8 cellular contexts compared by ENCODE assay signal in genomic region chr3:47162695-47163022, GRCh38. TPM values are rescaled to one million over a fixed set of nuclear protein-coding genes. Genes with fewer than 3 reads are reported as not detected.
A peak's percentile ranks its signal among the peaks of the same experiment; 100 is the strongest.
DNase-seq lines count a peak whose midpoint lies in the region; TF ChIP-seq lines count a peak whose summit lies in the region.

No MANE protein-coding gene starts in this region.

- TF ChIP-seq CTCF in A673 (conservative IDR thresholded peaks at IDR 0.05; ENCODE audit: low read depth, low read length) (no peak), HEK293 (tag by site-specific recombination; IDR thresholded peaks at IDR 0.05) (no peak), adrenal gland (IDR thresholded peaks at IDR 0.05) (no peak), kidney epithelial cell (IDR thresholded peaks at IDR 0.05; ENCODE audit: insufficient read depth, low read length, poor library complexity, severe bottlenecking) (no peak), tibial artery (IDR thresholded peaks at IDR 0.05) (no peak)

- POLR2A ChIA-PET in A673 (lab: Charles Lee; ENCODE audit: low non-redundant PET): no interaction called here
- POLR2A ChIA-PET in HEK293 (lab: Yijun Ruan, JAX): no interaction called here

- DNase-seq in A673 (ENCODE audit: low spot score) (no peak), adrenal gland (no peak), kidney epithelial cell (ENCODE audit: low read depth) (no peak), tibial artery (no peak), COLO829 (ENCODE audit: low spot score) (no peak), globus pallidus (ENCODE audit: low spot score) (no peak), NCI-H1930 (lab: John Stamatoyannopoulos, UW) (no peak)

- no peak for TF ChIP-seq POLR2A in adrenal gland (IDR thresholded peaks at IDR 0.05)

- CTCF ChIA-PET in A673 (lab: Charles Lee) (no interaction called here), HEK293 (lab: Yijun Ruan, JAX) (no interaction called here)

- peaks cover 4% of the 10 kb centered on the region for H3K4me1 ChIP-seq in A673 (ENCODE audit: insufficient read depth, low read length, poor library complexity, severe bottlenecking)
- no peaks in the 10 kb centered on the region for H3K4me1 ChIP-seq in HEK293 (ENCODE audit: control insufficient read depth, insufficient read depth, low read length)
- peaks cover 16 to 61% of the 10 kb centered on the region in 2 donors for H3K4me1 ChIP-seq in adrenal gland (replicated peaks in 1 of 2)
- H3K4me1 ChIP-seq in tibial artery: peaks cover 0 to 66% (median 45%) of the 10 kb centered on the region in 4 donors

- TSS peak; percentile 55 for BruUV-seq in A673 (replicated peaks; lab: Mats Ljungman, UMichigan)

- intact Hi-C loops in A673 (cut with micrococcal nuclease; ENCODE audit: unreplicated experiment) (no loop called here), adrenal gland (cut with DNase I) (no loop called here), tibial artery (cut with DNase I; ENCODE audit: low total_unique reads) (no loop called here)

- H3K27me3 ChIP-seq in A673 (replicated peaks; ENCODE audit: insufficient read depth, low read depth, low read length, poor library complexity) (no peaks in the 10 kb centered on the region), adrenal gland (no peaks in the 10 kb centered on the region), kidney epithelial cell (ENCODE audit: control insufficient read depth, insufficient read depth, low read length) (no peaks in the 10 kb centered on the region), tibial artery (no peaks in the 10 kb centered on the region)

- no peaks in the 10 kb centered on the region for H3K36me3 ChIP-seq in A673 (ENCODE audit: insufficient read depth, low read length, poor library complexity, severe bottlenecking)
- H3K36me3 ChIP-seq in HEK293 (ENCODE audit: control insufficient read depth in 2 of 2, insufficient read depth in 1 of 2, low read length in 2 of 2): peaks cover 0 to 4% of the 10 kb centered on the region in 2 experiments; a peak in 1 of 3 replicates
- H3K36me3 ChIP-seq in adrenal gland (replicated peaks in 1 of 2): no peaks in the 10 kb centered on the region
- H3K36me3 ChIP-seq in kidney epithelial cell (ENCODE audit: control insufficient read depth, insufficient read depth, low read length): no peaks in the 10 kb centered on the region
- H3K36me3 ChIP-seq in tibial artery: no peaks in the 10 kb centered on the region

- H3K4me3 ChIP-seq in A673 (ENCODE audit: low read depth, low read length, poor library complexity, severe bottlenecking) (peak overlapping the region; percentile 86), HEK293 (ENCODE audit: low read depth, low read length) (peak overlapping the region; percentile 85), adrenal gland (peak overlapping the region; percentile 73 to 99 (median 96)), kidney epithelial cell (ENCODE audit: low read depth, low read length) (peak overlapping the region; percentile 98), tibial artery (peak overlapping the region; percentile 96 to 97)

- 0 to 3% (median 2%) methylated on average over 5 to 6 of the region's 6 CpGs for WGBS in adrenal gland, 4 donors

- peak overlapping the region; percentile 91 for H3K27ac ChIP-seq in A673 (ENCODE audit: low read depth, low read length, poor library complexity, severe bottlenecking)
- 0 out of 2 replicates have a peak overlapping the region, but pooled peaks have one; percentile 95 for H3K27ac ChIP-seq in HEK293 (ENCODE audit: extremely low read depth, low read depth, low read length)
- peak overlapping the region; percentile 95 to 98 (median 97) for H3K27ac ChIP-seq in adrenal gland
- H3K27ac ChIP-seq in tibial artery: peak overlapping the region; percentile 96 to 97

- no peaks in the 10 kb centered on the region for H3K9me3 ChIP-seq in A673 (ENCODE audit: low read depth, low read length, poor library complexity, severe bottlenecking)
- H3K9me3 ChIP-seq in HEK293 (ENCODE audit: control insufficient read depth, insufficient read depth, low read depth, low read length): no peaks in the 10 kb centered on the region
- H3K9me3 ChIP-seq in adrenal gland (replicated peaks in 1 of 3): no peaks in the 10 kb centered on the region
- no peaks in the 10 kb centered on the region for H3K9me3 ChIP-seq in tibial artery

TF ChIP-seq in HEK293, 187 proteins besides CTCF, POLR2A, EP300 and RAD21 (continues in another document):
- TF ChIP-seq OVOL3 (tag by site-specific recombination; IDR thresholded peaks at IDR 0.05) (no peak), ZNF404 (tag by site-specific recombination; IDR thresholded peaks at IDR 0.05) (no peak), ZNF324 (tag by site-specific recombination; IDR thresholded peaks at IDR 0.05) (no peak), ZNF624 (tag by site-specific recombination; IDR thresholded peaks at IDR 0.05) (no peak), ZNF391 (tag by site-specific recombination; IDR thresholded peaks at IDR 0.05; ENCODE audit: borderline replicate concordance, low read depth) (no peak), ZNF549 (tag by site-specific recombination; IDR thresholded peaks at IDR 0.05) (no peak), ZNF155 (tag by site-specific recombination; IDR thresholded peaks at IDR 0.05) (no peak), ZNF830 (tag by site-specific recombination; IDR thresholded peaks at IDR 0.05; ENCODE audit: low read depth) (no peak), ZNF23 (tag by site-specific recombination; IDR thresholded peaks at IDR 0.05; ENCODE audit: borderline replicate concordance) (no peak), ZNF121 (tag by site-specific recombination; IDR thresholded peaks at IDR 0.05) (no peak)
- TF ChIP-seq, protein P1, sequence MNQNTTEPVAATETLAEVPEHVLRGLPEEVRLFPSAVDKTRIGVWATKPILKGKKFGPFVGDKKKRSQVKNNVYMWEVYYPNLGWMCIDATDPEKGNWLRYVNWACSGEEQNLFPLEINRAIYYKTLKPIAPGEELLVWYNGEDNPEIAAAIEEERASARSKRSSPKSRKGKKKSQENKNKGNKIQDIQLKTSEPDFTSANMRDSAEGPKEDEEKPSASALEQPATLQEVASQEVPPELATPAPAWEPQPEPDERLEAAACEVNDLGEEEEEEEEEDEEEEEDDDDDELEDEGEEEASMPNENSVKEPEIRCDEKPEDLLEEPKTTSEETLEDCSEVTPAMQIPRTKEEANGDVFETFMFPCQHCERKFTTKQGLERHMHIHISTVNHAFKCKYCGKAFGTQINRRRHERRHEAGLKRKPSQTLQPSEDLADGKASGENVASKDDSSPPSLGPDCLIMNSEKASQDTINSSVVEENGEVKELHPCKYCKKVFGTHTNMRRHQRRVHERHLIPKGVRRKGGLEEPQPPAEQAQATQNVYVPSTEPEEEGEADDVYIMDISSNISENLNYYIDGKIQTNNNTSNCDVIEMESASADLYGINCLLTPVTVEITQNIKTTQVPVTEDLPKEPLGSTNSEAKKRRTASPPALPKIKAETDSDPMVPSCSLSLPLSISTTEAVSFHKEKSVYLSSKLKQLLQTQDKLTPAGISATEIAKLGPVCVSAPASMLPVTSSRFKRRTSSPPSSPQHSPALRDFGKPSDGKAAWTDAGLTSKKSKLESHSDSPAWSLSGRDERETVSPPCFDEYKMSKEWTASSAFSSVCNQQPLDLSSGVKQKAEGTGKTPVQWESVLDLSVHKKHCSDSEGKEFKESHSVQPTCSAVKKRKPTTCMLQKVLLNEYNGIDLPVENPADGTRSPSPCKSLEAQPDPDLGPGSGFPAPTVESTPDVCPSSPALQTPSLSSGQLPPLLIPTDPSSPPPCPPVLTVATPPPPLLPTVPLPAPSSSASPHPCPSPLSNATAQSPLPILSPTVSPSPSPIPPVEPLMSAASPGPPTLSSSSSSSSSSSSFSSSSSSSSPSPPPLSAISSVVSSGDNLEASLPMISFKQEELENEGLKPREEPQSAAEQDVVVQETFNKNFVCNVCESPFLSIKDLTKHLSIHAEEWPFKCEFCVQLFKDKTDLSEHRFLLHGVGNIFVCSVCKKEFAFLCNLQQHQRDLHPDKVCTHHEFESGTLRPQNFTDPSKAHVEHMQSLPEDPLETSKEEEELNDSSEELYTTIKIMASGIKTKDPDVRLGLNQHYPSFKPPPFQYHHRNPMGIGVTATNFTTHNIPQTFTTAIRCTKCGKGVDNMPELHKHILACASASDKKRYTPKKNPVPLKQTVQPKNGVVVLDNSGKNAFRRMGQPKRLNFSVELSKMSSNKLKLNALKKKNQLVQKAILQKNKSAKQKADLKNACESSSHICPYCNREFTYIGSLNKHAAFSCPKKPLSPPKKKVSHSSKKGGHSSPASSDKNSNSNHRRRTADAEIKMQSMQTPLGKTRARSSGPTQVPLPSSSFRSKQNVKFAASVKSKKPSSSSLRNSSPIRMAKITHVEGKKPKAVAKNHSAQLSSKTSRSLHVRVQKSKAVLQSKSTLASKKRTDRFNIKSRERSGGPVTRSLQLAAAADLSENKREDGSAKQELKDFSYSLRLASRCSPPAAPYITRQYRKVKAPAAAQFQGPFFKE (tag by site-specific recombination; IDR thresholded peaks at IDR 0.05; ENCODE audit: borderline replicate concordance): no peak
- TF ChIP-seq, protein P2, sequence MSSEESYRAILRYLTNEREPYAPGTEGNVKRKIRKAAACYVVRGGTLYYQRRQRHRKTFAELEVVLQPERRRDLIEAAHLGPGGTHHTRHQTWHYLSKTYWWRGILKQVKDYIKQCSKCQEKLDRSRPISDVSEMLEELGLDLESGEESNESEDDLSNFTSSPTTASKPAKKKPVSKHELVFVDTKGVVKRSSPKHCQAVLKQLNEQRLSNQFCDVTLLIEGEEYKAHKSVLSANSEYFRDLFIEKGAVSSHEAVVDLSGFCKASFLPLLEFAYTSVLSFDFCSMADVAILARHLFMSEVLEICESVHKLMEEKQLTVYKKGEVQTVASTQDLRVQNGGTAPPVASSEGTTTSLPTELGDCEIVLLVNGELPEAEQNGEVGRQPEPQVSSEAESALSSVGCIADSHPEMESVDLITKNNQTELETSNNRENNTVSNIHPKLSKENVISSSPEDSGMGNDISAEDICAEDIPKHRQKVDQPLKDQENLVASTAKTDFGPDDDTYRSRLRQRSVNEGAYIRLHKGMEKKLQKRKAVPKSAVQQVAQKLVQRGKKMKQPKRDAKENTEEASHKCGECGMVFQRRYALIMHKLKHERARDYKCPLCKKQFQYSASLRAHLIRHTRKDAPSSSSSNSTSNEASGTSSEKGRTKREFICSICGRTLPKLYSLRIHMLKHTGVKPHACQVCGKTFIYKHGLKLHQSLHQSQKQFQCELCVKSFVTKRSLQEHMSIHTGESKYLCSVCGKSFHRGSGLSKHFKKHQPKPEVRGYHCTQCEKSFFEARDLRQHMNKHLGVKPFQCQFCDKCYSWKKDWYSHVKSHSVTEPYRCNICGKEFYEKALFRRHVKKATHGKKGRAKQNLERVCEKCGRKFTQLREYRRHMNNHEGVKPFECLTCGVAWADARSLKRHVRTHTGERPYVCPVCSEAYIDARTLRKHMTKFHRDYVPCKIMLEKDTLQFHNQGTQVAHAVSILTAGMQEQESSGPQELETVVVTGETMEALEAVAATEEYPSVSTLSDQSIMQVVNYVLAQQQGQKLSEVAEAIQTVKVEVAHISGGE (tag by site-specific recombination; conservative IDR thresholded peaks at IDR 0.05; ENCODE audit: low read depth): no peak

RNA-seq across cellular contexts. Expression of gene SETD2, which starts 1.3 kb away (rescaled TPM):
- total RNA-seq in A673 (2021) (28.8 and 29.3 TPM in 2 replicates), adrenal gland (10 to 100 TPM; 27.0 to 58.9 (median 45.9) TPM), kidney epithelial cell (25.0 and 31.1 TPM in 2 replicates)
- 10 to 100 TPM; 12.6 to 33.1 (median 15.6) TPM for polyA plus RNA-seq in adrenal gland
